9 cellular contexts compared by ENCODE assay signal in the genomic region with DNA sequence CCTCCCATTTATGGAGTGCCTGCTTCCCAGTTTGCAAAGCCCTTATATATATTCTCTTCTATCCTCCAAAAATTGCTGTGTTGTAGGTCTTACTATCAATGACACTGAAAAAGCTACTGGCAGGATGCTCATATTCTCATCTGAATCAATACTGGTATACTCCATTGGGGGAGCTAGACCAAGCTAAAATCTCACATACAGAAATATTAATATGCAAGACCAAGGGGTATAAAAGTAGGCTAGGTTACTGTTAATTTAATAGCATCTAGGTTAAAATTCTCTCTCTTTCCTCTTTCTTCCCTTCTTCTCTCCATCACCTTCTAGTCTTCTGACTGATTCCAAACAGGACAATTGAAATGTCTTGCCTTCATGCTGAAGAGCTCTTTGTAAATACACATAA. TPM values are rescaled to one million over a fixed set of nuclear protein-coding genes. Genes with fewer than 3 reads are reported as not detected.
DNase-seq lines count a peak whose midpoint lies in the region; ATAC-seq and TF ChIP-seq lines count a peak whose summit lies in the region.
"Had no signal": no experiment of that assay in that cellular context is flagged by ENCODE, and none has a peak within 500 bp of the region (broad histone marks: within the 10 kb centered on the region; RNA-seq: fewer than 3 reads in every experiment).

No MANE protein-coding gene starts in this region.

- H3K27ac ChIP-seq in AG04450 (ENCODE audit: low read depth, low read length) (no peak overlapping the region), foreskin keratinocyte (no peak overlapping the region)

- DNase-seq in AG04450 (ENCODE audit: low read depth, low spot score) = no peak
- no peak for DNase-seq in GM13977 (ENCODE audit: low spot score)
- peak; percentile 48 for DNase-seq in SK-MEL-5 (ENCODE audit: low read depth, low spot score)
- DNase-seq in foreskin keratinocyte = no peak
- no peak for DNase-seq in activated CD4-positive, alpha-beta T cell treated with anti-CD3 and anti-CD28 coated beads for 1 hour
- DNase-seq in activated CD4-positive, alpha-beta T cell treated with anti-CD3 and anti-CD28 coated beads, Interleukin-2, amount 50 U/mL, for 1 hour = no peak
- no peak for DNase-seq in NK-92 (lab: John Stamatoyannopoulos, UW; ENCODE audit: unreplicated experiment)
- DNase-seq: amniotic stem cell had no signal

- ATAC-seq in foreskin keratinocyte (peak; percentile 28), GM21381 (IDR thresholded peaks at IDR 0.05; ENCODE audit: unreplicated experiment) (no peak)

- POLR2A ChIA-PET in AG04450 (lab: Yijun Ruan, JAX) = interaction anchor here (1.3 to 3.5 kb wide), 3 partner anchors 14 to 18 kb away, joined by 6 to 26 read pairs (median 12); partner anchors contain the start of gene BDNF

- no peaks in the 10 kb centered on the region for H3K4me1 ChIP-seq in foreskin keratinocyte

- no peaks in the 10 kb centered on the region for H3K27me3 ChIP-seq in AG04450 (ENCODE audit: control insufficient read depth, insufficient read depth, low read length)
- peaks cover 81% of the 10 kb centered on the region for H3K27me3 ChIP-seq in foreskin keratinocyte

- H3K4me3 ChIP-seq in AG04450 (ENCODE audit: low read depth, low read length) = peak overlapping the region; percentile 84; the same call in 1 of the 2 replicates

- CTCF ChIA-PET in AG04450 (lab: Charles Lee) = interaction anchor here (0.7 to 5.2 kb wide), 13 partner anchors 12 to 747 kb away, joined by 3 to 54 read pairs (median 3); partner anchors contain the start of gene BDNF

- no peaks in the 10 kb centered on the region for H3K9me3 ChIP-seq in AG04450 (ENCODE audit: control insufficient read depth, insufficient read depth, low read length)

- peak; percentile 59 for TF ChIP-seq CTCF in AG04450 (IDR thresholded peaks at IDR 0.05; ENCODE audit: low read depth, low read length)
- peak; percentile 26 for TF ChIP-seq CTCF in GM13977 (IDR thresholded peaks at IDR 0.05; ENCODE audit: extremely low read depth, insufficient read depth, missing control alignments)
- peak; percentile 43 for TF ChIP-seq CTCF in foreskin keratinocyte (conservative IDR thresholded peaks at IDR 0.05)

- in situ Hi-C loops in GM13977 (cut with MboI; ENCODE audit: low pct_unique_long_range_greater_than_20kb, low sequenced_read_pairs, unreplicated experiment) (loop anchor here (25.0 kb wide), 2 partner anchors 820 to 1620 kb away; no protein-coding TSS in a partner anchor), SK-MEL-5 (cut with HindIII; ENCODE audit: low pct_unique_long_range_greater_than_20kb, low sequenced_read_pairs) (no loop called here)

RNA-seq across cellular contexts. Expression of gene BDNF, which starts 17.1 kb away (rescaled TPM):
- polyA plus RNA-seq in AG04450 (2011; rRNA removed) (72.0 and 85.6 TPM in 2 replicates), foreskin keratinocyte (0.01 TPM in 1 of 2 replicates, not detected in the other)
- polyA minus RNA-seq in AG04450 (2011; rRNA and poly(A)+ RNA removed) = 90.8 and 105 TPM in 2 replicates
- total RNA-seq in SK-MEL-5 (2014; rRNA removed; shearing (Covaris generic)) = 0.37 and 0.66 TPM in 2 replicates
- 0.63 and 0.72 TPM in 2 replicates for polyA plus RNA-seq in SK-MEL-5 (2015; cell fraction: cytosol; rRNA removed)
- 0.38 TPM in 1 of 2 replicates, not detected in the other for polyA plus RNA-seq in SK-MEL-5 (2015; cell fraction: nucleus; rRNA removed)
- 0.04 TPM in 1 of 2 replicates, not detected in the other for total RNA-seq in foreskin keratinocyte
